In genomic region chr14:55265197-55265596, GRCh38 we compare ENCODE assay signal across 16 cellular contexts. TPM values are rescaled to one million over a fixed set of nuclear protein-coding genes. Genes with fewer than 3 reads are reported as not detected.
DNase-seq lines count a peak whose midpoint lies in the region; ATAC-seq, FAIRE-seq and TF ChIP-seq lines count a peak whose summit lies in the region.
"Had no signal": no experiment of that assay in that cellular context is flagged by ENCODE, and none has a peak within 500 bp of the region (broad histone marks: within the 10 kb centered on the region; RNA-seq: fewer than 3 reads in every experiment).

No MANE protein-coding gene starts in this region.

- POLR2A ChIA-PET in CD4-positive, alpha-beta T cell (lab: Charles Lee): no interaction called here

- no peak overlapping the region for H3K4me3 ChIP-seq in NB4 (ENCODE audit: low read depth, low read length)
- H3K4me3 ChIP-seq: cardiac muscle cell, GM23248, SJCRH30 had no signal

- peak; percentile 27 for FAIRE-seq in GM12892 (lab: Jason Lieb, UNC)

- H3K27me3 ChIP-seq in CD4-positive, alpha-beta T cell (ENCODE audit: control insufficient read depth, insufficient read depth, low read length): no peaks in the 10 kb centered on the region
- H3K27me3 ChIP-seq: cardiac muscle cell, SJCRH30 had no signal

- H3K4me3 Mint-ChIP-seq in CD4-positive, alpha-beta T cell: no peak overlapping the region
- H3K4me3 Mint-ChIP-seq in activated T-helper 17 cell treated with anti-CD3 and anti-CD28 coated beads, Interleukin-2, amount 50 U/mL, for 72 hours: no peak overlapping the region
- H3K4me3 Mint-ChIP-seq: CD8-positive, alpha-beta memory T cell; nephron had no signal

- peak; percentile 34 for ATAC-seq in CD4-positive, alpha-beta T cell (ENCODE audit: poor library complexity)
- peak; percentile 56 for ATAC-seq in activated T-helper 17 cell treated with anti-CD3 and anti-CD28 coated beads, Interleukin-2, amount 50 U/mL, for 72 hours (replicated peaks)
- no peak for ATAC-seq in GM18909 (IDR thresholded peaks at IDR 0.05; ENCODE audit: poor library complexity, unreplicated experiment)
- ATAC-seq: sciatic nerve had no signal

- TF ChIP-seq POLR2A in GM12892 (IDR thresholded peaks at IDR 0.05; ENCODE audit: low read depth, low read length) (no peak), NB4 (IDR thresholded peaks at IDR 0.05; ENCODE audit: extremely low read depth, insufficient read length) (no peak)

- CTCF ChIA-PET in CD4-positive, alpha-beta T cell (lab: Charles Lee): interaction anchor here (0.5 kb wide), 1 partner anchor 61 kb away, joined by 3 read pairs; no protein-coding TSS in a partner anchor

- no peak overlapping the region for H3K27ac Mint-ChIP-seq in CD4-positive, alpha-beta T cell
- no peak overlapping the region for H3K27ac Mint-ChIP-seq in activated T-helper 17 cell treated with anti-CD3 and anti-CD28 coated beads, Interleukin-2, amount 50 U/mL, for 72 hours
- H3K27ac Mint-ChIP-seq: CD8-positive, alpha-beta memory T cell; nephron had no signal

- H3K9me3 Mint-ChIP-seq in CD4-positive, alpha-beta T cell: no peaks in the 10 kb centered on the region
- H3K9me3 Mint-ChIP-seq in activated T-helper 17 cell treated with anti-CD3 and anti-CD28 coated beads, Interleukin-2, amount 50 U/mL, for 72 hours: no peaks in the 10 kb centered on the region
- H3K9me3 Mint-ChIP-seq: CD8-positive, alpha-beta memory T cell; nephron had no signal

- H3K27me3 Mint-ChIP-seq in CD4-positive, alpha-beta T cell: no peaks in the 10 kb centered on the region
- no peaks in the 10 kb centered on the region for H3K27me3 Mint-ChIP-seq in activated T-helper 17 cell treated with anti-CD3 and anti-CD28 coated beads, Interleukin-2, amount 50 U/mL, for 72 hours

- no peaks in the 10 kb centered on the region for H3K9me3 ChIP-seq in CD4-positive, alpha-beta T cell (ENCODE audit: control insufficient read depth, low read length)
- H3K9me3 ChIP-seq: SJCRH30 had no signal

- no peak for TF ChIP-seq CTCF in CD4-positive, alpha-beta T cell (IDR thresholded peaks at IDR 0.05)
- no peak for TF ChIP-seq CTCF in NB4 (IDR thresholded peaks at IDR 0.05; ENCODE audit: low read depth, low read length)

- H3K36me3 Mint-ChIP-seq in CD4-positive, alpha-beta T cell (ENCODE audit: low read depth): no peaks in the 10 kb centered on the region
- H3K36me3 Mint-ChIP-seq in activated T-helper 17 cell treated with anti-CD3 and anti-CD28 coated beads, Interleukin-2, amount 50 U/mL, for 72 hours (ENCODE audit: low read depth): no peaks in the 10 kb centered on the region

- peaks cover under 1% of the 10 kb centered on the region for H3K4me1 Mint-ChIP-seq in CD4-positive, alpha-beta T cell (ENCODE audit: low read depth)
- H3K4me1 Mint-ChIP-seq in activated T-helper 17 cell treated with anti-CD3 and anti-CD28 coated beads, Interleukin-2, amount 50 U/mL, for 72 hours: no peaks in the 10 kb centered on the region
- H3K4me1 Mint-ChIP-seq: CD8-positive, alpha-beta memory T cell had no signal

- H3K27ac ChIP-seq in CD4-positive, alpha-beta T cell (ENCODE audit: low read depth, low read length): no peak overlapping the region
- H3K27ac ChIP-seq: cardiac muscle cell, GM23248, SJCRH30 had no signal

- DNase-seq in CD4-positive, alpha-beta T cell: no peak
- DNase-seq in GM12892 (ENCODE audit: insufficient read length) (no peak), NB4 (ENCODE audit: low read depth) (peak; percentile 69), AG08396 (ENCODE audit: low spot score) (no peak)
- no peak for DNase-seq in activated effector memory CD4-positive, alpha-beta T cell treated with Interleukin-2 at 50 U/mL for 16 hours
- DNase-seq: activated naive CD4-positive, alpha-beta T cell; CD8-positive, alpha-beta memory T cell; GM23248; NCI-H1436; NCI-H526; SJCRH30 had no signal

- intact Hi-C loops in CD4-positive, alpha-beta T cell (cut with DNase I, micrococcal nuclease): loop anchor here in 1 of 2 experiments (5.0 to 10.0 kb wide), 3 partner anchors 68 to 850 kb away; partner anchors contain the start of genes MAPK1IP1L and PELI2

RNA-seq across cellular contexts. Expression of gene FBXO34, which starts 6.0 kb away (rescaled TPM):
- 10 to 100 TPM; 28.3 to 29.7 TPM for total RNA-seq in CD4-positive, alpha-beta T cell
- 15.1 TPM for polyA plus RNA-seq in GM12892 (2012; ENCODE audit: missing spikeins)
- 10 to 100 TPM; 16.3 to 30.1 TPM for total RNA-seq in activated T-helper 17 cell treated with anti-CD3 and anti-CD28 coated beads, Interleukin-2, amount 50 U/mL, for 72 hours
